30 cellular contexts compared by ENCODE assay signal in genomic region chr22:41932353-41932752, GRCh38. TPM values are rescaled to one million over a fixed set of nuclear protein-coding genes. Genes with fewer than 3 reads are reported as not detected.
DNase-seq lines count a peak whose midpoint lies in the region; ATAC-seq, FAIRE-seq and TF ChIP-seq lines count a peak whose summit lies in the region.
"Had no signal": no experiment of that assay in that cellular context is flagged by ENCODE, and none has a peak within 500 bp of the region (broad histone marks: within the 10 kb centered on the region; RNA-seq: fewer than 3 reads in every experiment).

No MANE protein-coding gene starts in this region.

- no peak overlapping the region for H2BK120ac ChIP-seq in trophoblast cell (ENCODE audit: insufficient read depth, low read length, poor library complexity)

- no peaks in the 10 kb centered on the region for H3K9me3 ChIP-seq in BLaER1 treated with 17β-estradiol and CSF1 and Interleukin-3, amounts not matched to agents 10 nM and 100 nM (replicated peaks in 1 of 11)
- no peaks in the 10 kb centered on the region for H3K9me3 ChIP-seq in HEK293 (ENCODE audit: control insufficient read depth, insufficient read depth, low read depth, low read length)
- no peaks in the 10 kb centered on the region for H3K9me3 ChIP-seq in GM12878 (replicated peaks; ENCODE audit: control insufficient read depth, insufficient read depth, low read length)
- peaks cover 3% of the 10 kb centered on the region for H3K9me3 ChIP-seq in trophoblast cell (ENCODE audit: insufficient read depth, low read depth, low read length)
- H3K9me3 ChIP-seq: tibial nerve had no signal

- WGBS in GM12878 (ENCODE audit: insufficient coverage, insufficient replicate concordance, low lambda C conversion rate, missing lambda C conversion rate), result 83% methylated on average over 12 of the region's 12 CpGs
- WGBS in trophoblast cell (ENCODE audit: extremely low coverage, insufficient coverage, insufficient read length), result no CpG with 5 or more reads among the region's 12 CpGs

- no peak overlapping the region for H4K8ac ChIP-seq in trophoblast cell (ENCODE audit: low read depth, low read length)

- no peaks in the 10 kb centered on the region for H3K79me1 ChIP-seq in trophoblast cell (ENCODE audit: low read length)

- peaks cover 0 to 46% (median 10%) of the 10 kb centered on the region in 11 experiments; a peak in 7 of 22 replicates for H4K20me1 ChIP-seq in BLaER1 treated with 17β-estradiol and CSF1 and Interleukin-3, amounts not matched to agents 10 nM and 100 nM
- H4K20me1 ChIP-seq in GM12878 (ENCODE audit: control insufficient read depth, insufficient read depth), result no peaks in the 10 kb centered on the region

- TF ChIP-seq CTCF in HEK293 (tag by site-specific recombination; IDR thresholded peaks at IDR 0.05) (no peak), GM12878 (IDR thresholded peaks at IDR 0.05 in 2 of 3, conservative IDR thresholded peaks at IDR 0.05 in 1 of 3; ENCODE audit: control insufficient read depth in 2 of 3, extremely low read depth in 1 of 3, insufficient read depth in 1 of 3, low read depth in 3 of 3, low read length in 3 of 3) (no peak)

- peak overlapping the region; percentile 31 for H4K12ac ChIP-seq in trophoblast cell (ENCODE audit: low read depth, low read length)

- peaks cover 57 to 100% (median 100%) of the 10 kb centered on the region in 10 experiments for H3K4me1 ChIP-seq in BLaER1 treated with 17β-estradiol and CSF1 and Interleukin-3, amounts not matched to agents 10 nM and 100 nM
- H3K4me1 ChIP-seq in HEK293 (ENCODE audit: control insufficient read depth, insufficient read depth, low read length) (no peaks in the 10 kb centered on the region; the same call in 1 of the 2 replicates), GM12878 (ENCODE audit: control insufficient read depth, insufficient read depth, low read length) (peaks cover 83% of the 10 kb centered on the region), trophoblast cell (ENCODE audit: control insufficient read depth in 1 of 2, insufficient read depth in 2 of 2, low read length in 2 of 2) (no peaks in the 10 kb centered on the region)
- H3K4me1 ChIP-seq: parathyroid adenoma, tibial nerve had no signal

- DNase-seq in GM12878 (ENCODE audit: low read depth, low spot score) (no peak), trophoblast cell (no peak), mesenteric fat pad (ENCODE audit: low spot score) (no peak), DMS79 treated with DMSO at 0.1 percent for 48 hours (lab: John Stamatoyannopoulos, UW) (no peak)
- DNase-seq: activated CD4-positive, alpha-beta memory T cell treated with anti-CD3 and anti-CD28 coated beads, Interleukin-2, amount 10 ng/mL, durations not matched to agents 7 days and 5 days; activated CD8-positive, alpha-beta memory T cell treated with anti-CD3 and anti-CD28 coated beads, Interleukin-2, amount 50 U/mL, for 48 hours; activated naive CD4-positive, alpha-beta T cell treated with Interleukin-2 at 50 U/mL for 16 hours; central memory CD4-positive, alpha-beta T cell; EL; GM23248; immature natural killer cell; IMR-90; left cardiac atrium; NCI-H1092; NCI-H1694 treated with DMSO at 0.1 percent for 48 hours; NCI-H2171; NCI-H510A; OCI-M1; retina had no signal

- H3K9ac ChIP-seq in BLaER1 treated with 17β-estradiol and CSF1 and Interleukin-3, amounts not matched to agents 10 nM and 100 nM, result peak overlapping the region in 8 of 11 experiments; percentile 27 to 71 (median 64); a peak in 14 of 22 replicates
- H3K9ac ChIP-seq in GM12878 (ENCODE audit: control insufficient read depth, insufficient read depth, low read length), result no peak overlapping the region
- no peak overlapping the region for H3K9ac ChIP-seq in trophoblast cell (ENCODE audit: low read length)
- H3K9ac ChIP-seq: GM23248, parathyroid adenoma had no signal

- H3K27ac ChIP-seq in BLaER1 treated with 17β-estradiol and CSF1 and Interleukin-3, amounts not matched to agents 10 nM and 100 nM, result peak overlapping the region in 8 of 11 experiments; percentile 18 to 81 (median 72); a peak in 15 of 22 replicates
- H3K27ac ChIP-seq in HEK293 (ENCODE audit: extremely low read depth, low read depth, low read length) (peak overlapping the region; percentile 28; the same call in 1 of the 2 replicates), GM12878 (ENCODE audit: control insufficient read depth, insufficient read depth) (peak overlapping the region; percentile 92), trophoblast cell (ENCODE audit: low read depth, low read length) (no peak overlapping the region)
- H3K27ac ChIP-seq: GM23248, parathyroid adenoma, SK-N-MC, skin epidermis, tibial nerve had no signal

- no peak overlapping the region for H3K4me3 ChIP-seq in BLaER1 treated with 17β-estradiol and CSF1 and Interleukin-3, amounts not matched to agents 10 nM and 100 nM
- no peak overlapping the region for H3K4me3 ChIP-seq in HEK293 (ENCODE audit: low read depth, low read length)
- no peak overlapping the region for H3K4me3 ChIP-seq in GM12878
- no peak overlapping the region for H3K4me3 ChIP-seq in trophoblast cell (ENCODE audit: low read depth, low read length)
- H3K4me3 ChIP-seq: GM23248, lung, SK-N-MC, skin epidermis, tibial nerve had no signal

- no peak for ATAC-seq in GM12878
- ATAC-seq in GM18868 (IDR thresholded peaks at IDR 0.05; ENCODE audit: unreplicated experiment), result no peak
- no peak for ATAC-seq in GM21381 (IDR thresholded peaks at IDR 0.05; ENCODE audit: unreplicated experiment)
- ATAC-seq: left cardiac atrium had no signal

- H3K79me2 ChIP-seq in GM12878 (ENCODE audit: control insufficient read depth, insufficient read depth, low read length) (peaks cover 3% of the 10 kb centered on the region), trophoblast cell (ENCODE audit: control insufficient read depth, insufficient read depth, low read length, poor library complexity) (no peaks in the 10 kb centered on the region)
- H3K79me2 ChIP-seq: parathyroid adenoma had no signal

- no peak for TF ChIP-seq RAD21 in GM12878 (IDR thresholded peaks at IDR 0.05; ENCODE audit: insufficient read depth, low read depth, low read length)

- POLR2A ChIA-PET in HEK293 (lab: Yijun Ruan, JAX), result no interaction called here
- POLR2A ChIA-PET in GM12878 (lab: Charles Lee), result interaction anchor here (0.5 to 12.6 kb wide), 4 partner anchors 11 to 180 kb away, joined by 3 to 599 read pairs (median 4); partner anchors contain the start of genes SHISA8 and TNFRSF13C

- peak overlapping the region in 10 of 11 experiments; percentile 36 to 99 (median 88); a peak in 21 of 22 replicates for H3K4me2 ChIP-seq in BLaER1 treated with 17β-estradiol and CSF1 and Interleukin-3, amounts not matched to agents 10 nM and 100 nM
- no peak overlapping the region for H3K4me2 ChIP-seq in GM12878 (ENCODE audit: control insufficient read depth, insufficient read depth)
- no peak overlapping the region for H3K4me2 ChIP-seq in trophoblast cell (ENCODE audit: low read length)

- peak; percentile 61 for TF ChIP-seq POLR2A in GM12878 (IDR thresholded peaks at IDR 0.05; ENCODE audit: low read depth, low read length)

- SMC1A ChIA-PET in GM12878 (lab: Charles Lee; ENCODE audit: uncharacterized antibody, unreplicated experiment), result interaction anchor here (1.1 to 2.3 kb wide), 3 partner anchors 8 to 70 kb away, joined by 3 to 13 read pairs (median 3); no protein-coding TSS in a partner anchor

- no peak overlapping the region for H4K91ac ChIP-seq in trophoblast cell (ENCODE audit: low read depth, low read length)

- H2BK12ac ChIP-seq in trophoblast cell (ENCODE audit: low read length), result no peak overlapping the region

- CTCF ChIA-PET in HEK293 (lab: Yijun Ruan, JAX) (interaction anchor here (0.5 to 0.8 kb wide), 2 partner anchors 236 to 238 kb away, joined by 3 read pairs; no protein-coding TSS in a partner anchor), GM12878 (lab: Yijun Ruan, JAX) (interaction anchor here (0.9 to 1.1 kb wide), 3 partner anchors 9 to 13 kb away, joined by 3 to 5 read pairs (median 3); no protein-coding TSS in a partner anchor)

- H3K23ac ChIP-seq in trophoblast cell (ENCODE audit: low read length), result no peak overlapping the region

- FAIRE-seq in GM12878 (lab: Jason Lieb, UNC), result no peak

- TF ChIP-seq EP300 in GM12878 (IDR thresholded peaks at IDR 0.05; ENCODE audit: borderline replicate concordance in 1 of 2, control insufficient read depth in 1 of 2, low read depth in 2 of 2, low read length in 2 of 2), result no peak

- no peak overlapping the region for H2AK5ac ChIP-seq in trophoblast cell (ENCODE audit: low read length)

- no peak overlapping the region for H2AFZ ChIP-seq in GM12878 (ENCODE audit: control insufficient read depth, low read depth, low read length)
- H2AFZ ChIP-seq in trophoblast cell (ENCODE audit: insufficient read depth, low read length, poor library complexity), result no peak overlapping the region
- H2AFZ ChIP-seq: GM23248, parathyroid adenoma had no signal

- intact Hi-C loops in GM12878 (cut with micrococcal nuclease; ENCODE audit: unreplicated experiment), result no loop called here

- BruUV-seq in GM12878 (replicated peaks; lab: Mats Ljungman, UMichigan), result no TSS peak

- peaks cover 0 to 44% (median 0%) of the 10 kb centered on the region in 11 experiments; a peak in 6 of 22 replicates for H3K27me3 ChIP-seq in BLaER1 treated with 17β-estradiol and CSF1 and Interleukin-3, amounts not matched to agents 10 nM and 100 nM
- H3K27me3 ChIP-seq in GM12878 (replicated peaks in 1 of 2; ENCODE audit: control insufficient read depth in 2 of 2, insufficient read depth in 2 of 2, low read length in 1 of 2) (no peaks in the 10 kb centered on the region), trophoblast cell (ENCODE audit: insufficient read depth, low read length) (no peaks in the 10 kb centered on the region)

- H2BK5ac ChIP-seq in trophoblast cell (ENCODE audit: low read depth, low read length, poor library complexity), result no peak overlapping the region

- RAD21 ChIA-PET in GM12878 (lab: Charles Lee; ENCODE audit: unreplicated experiment), result interaction anchor here (1.0 to 2.5 kb wide), 4 partner anchors 8 to 70 kb away, joined by 3 to 13 read pairs (median 4); no protein-coding TSS in a partner anchor

- H3K36me3 ChIP-seq in BLaER1 treated with 17β-estradiol and CSF1 and Interleukin-3, amounts not matched to agents 10 nM and 100 nM, result peaks cover 0 to 6% (median 0%) of the 10 kb centered on the region in 11 experiments; a peak in 4 of 22 replicates
- H3K36me3 ChIP-seq in HEK293 (ENCODE audit: control insufficient read depth in 2 of 2, insufficient read depth in 1 of 2, low read length in 2 of 2) (peaks cover 14 to 52% of the 10 kb centered on the region in 2 experiments; a peak in 2 of 3 replicates), GM12878 (ENCODE audit: control insufficient read depth in 2 of 2, insufficient read depth in 2 of 2, low read length in 1 of 2) (peaks cover 0 to 7% of the 10 kb centered on the region in 2 experiments; a peak in 3 of 4 replicates), trophoblast cell (ENCODE audit: control insufficient read depth in 1 of 2, insufficient read depth in 2 of 2, low read length in 2 of 2) (peaks cover 0 to 6% of the 10 kb centered on the region in 2 experiments)
- H3K36me3 ChIP-seq: tibial nerve had no signal

- no peak overlapping the region for H3K18ac ChIP-seq in trophoblast cell (ENCODE audit: low read length)

- no peak overlapping the region for H3K14ac ChIP-seq in trophoblast cell (ENCODE audit: low read length)

- H3K4ac ChIP-seq in trophoblast cell (ENCODE audit: low read depth, low read length), result no peak overlapping the region

- in situ Hi-C loops in GM12878 (cut with MboI), result no loop called here

RNA-seq across cellular contexts. Expression of gene TNFRSF13C, which starts 5.7 kb away (rescaled TPM):
- 79.9 and 82.3 TPM in 2 replicates for total RNA-seq in GM12878 (2013; cell fraction: nucleolus; rRNA removed)
- total RNA-seq in GM12878 (2014; rRNA removed) (35.9 and 37.6 TPM in 2 replicates), GM12878 (2014; rRNA removed; fragmentation: Illumina TruSeq; extraction: Trizol) (22.3 and 23.2 TPM in 2 replicates), GM12878 (2021) (90.1 and 91.4 TPM in 2 replicates), mesenteric fat pad (0.19 TPM)
- polyA plus RNA-seq in GM12878 (2011; ENCODE audit: low read depth), result 30.0 TPM
- polyA plus RNA-seq in GM12878 (2011; rRNA removed) (9.7 and 16.4 TPM in 2 replicates), GM12878 (2014; fragmentation: Illumina TruSeq; extraction: Trizol) (20.6 and 26.9 TPM in 2 replicates), GM12878 (2014; fragmentation: Nextera tagmentation; extraction: Ambion mirVana) (1 to 10 TPM; 6.9 to 9.6 TPM), GM12878 (2014; rRNA removed) (42.3 and 43.0 TPM in 2 replicates), GM12878 (2016; fragmentation: Nextera tagmentation; extraction: Ambion mirVana) (10 to 100 TPM; 26.6 to 30.4 TPM)
- polyA plus RNA-seq in GM12878 (2011; cell fraction: cytosol; rRNA removed), result 18.3 and 19.9 TPM in 2 replicates
- polyA plus RNA-seq in GM12878 (2011; cell fraction: nucleus; rRNA removed), result 43.6 and 44.2 TPM in 2 replicates
- 50.9 and 59.0 TPM in 2 replicates for polyA plus RNA-seq in GM12878 (2012)
- polyA minus RNA-seq in GM12878 (2011; rRNA and poly(A)+ RNA removed), result 24.8 and 41.5 TPM in 2 replicates
- polyA minus RNA-seq in GM12878 (2011; cell fraction: cytosol; rRNA and poly(A)+ RNA removed), result 20.1 and 23.4 TPM in 2 replicates
- 12.0 and 20.7 TPM in 2 replicates for polyA minus RNA-seq in GM12878 (2011; cell fraction: nucleus; rRNA and poly(A)+ RNA removed)
- 0.36 and 0.38 TPM in 2 replicates for polyA plus RNA-seq in trophoblast cell (2013)
- polyA plus RNA-seq: immature natural killer cell had no signal

RNA-seq across cellular contexts. Expression of gene CENPM, which starts 14.6 kb away (rescaled TPM):
- total RNA-seq in GM12878 (2013; cell fraction: nucleolus; rRNA removed), result 125 and 139 TPM in 2 replicates
- total RNA-seq in GM12878 (2014; rRNA removed), result 145 and 158 TPM in 2 replicates
- total RNA-seq in GM12878 (2014; rRNA removed; fragmentation: Illumina TruSeq; extraction: Trizol), result 45.3 and 53.0 TPM in 2 replicates
- total RNA-seq in GM12878 (2021), result 81.6 and 84.4 TPM in 2 replicates
- 21.9 TPM for polyA plus RNA-seq in GM12878 (2011; ENCODE audit: low read depth)
- polyA plus RNA-seq in GM12878 (2011; rRNA removed), result 26.6 and 67.9 TPM in 2 replicates
- 113 and 161 TPM in 2 replicates for polyA plus RNA-seq in GM12878 (2011; cell fraction: cytosol; rRNA removed)
- polyA plus RNA-seq in GM12878 (2011; cell fraction: nucleus; rRNA removed), result 245 and 256 TPM in 2 replicates
- 42.1 and 48.8 TPM in 2 replicates for polyA plus RNA-seq in GM12878 (2012)
- polyA plus RNA-seq in GM12878 (2014; fragmentation: Illumina TruSeq; extraction: Trizol), result 9.8 and 38.9 TPM in 2 replicates
- polyA plus RNA-seq in GM12878 (2014; fragmentation: Nextera tagmentation; extraction: Ambion mirVana), result 10 to 100 TPM; 36.7 to 62.3 TPM
- 126 and 148 TPM in 2 replicates for polyA plus RNA-seq in GM12878 (2014; rRNA removed)
- 100 to 1,000 TPM; 177 to 212 TPM for polyA plus RNA-seq in GM12878 (2016; fragmentation: Nextera tagmentation; extraction: Ambion mirVana)
- 70.4 and 125 TPM in 2 replicates for polyA minus RNA-seq in GM12878 (2011; rRNA and poly(A)+ RNA removed)
- 28.6 and 42.6 TPM in 2 replicates for polyA minus RNA-seq in GM12878 (2011; cell fraction: cytosol; rRNA and poly(A)+ RNA removed)
- 82.8 and 123 TPM in 2 replicates for polyA minus RNA-seq in GM12878 (2011; cell fraction: nucleus; rRNA and poly(A)+ RNA removed)
- polyA plus RNA-seq in trophoblast cell (2013), result 17.4 and 17.7 TPM in 2 replicates
- total RNA-seq in mesenteric fat pad, result not detected

RNA-seq across cellular contexts. Expression of gene SHISA8, which starts 17.5 kb away (rescaled TPM):
- total RNA-seq in GM12878 (2013; cell fraction: nucleolus; rRNA removed), result 10.3 and 11.3 TPM in 2 replicates
- total RNA-seq in GM12878 (2014; rRNA removed), result 3.6 and 6.8 TPM in 2 replicates
- total RNA-seq in GM12878 (2014; rRNA removed; fragmentation: Illumina TruSeq; extraction: Trizol), result 0.22 and 0.28 TPM in 2 replicates
- 8.6 and 10.1 TPM in 2 replicates for total RNA-seq in GM12878 (2021)
- polyA plus RNA-seq in GM12878 (2011; ENCODE audit: low read depth), result 0.26 TPM
- polyA plus RNA-seq in GM12878 (2011; rRNA removed), result 0.06 and 0.08 TPM in 2 replicates
- 0.03 and 0.33 TPM in 2 replicates for polyA plus RNA-seq in GM12878 (2011; cell fraction: cytosol; rRNA removed)
- 2.4 and 3.6 TPM in 2 replicates for polyA plus RNA-seq in GM12878 (2011; cell fraction: nucleus; rRNA removed)
- polyA plus RNA-seq in GM12878 (2012), result 3.6 and 5.2 TPM in 2 replicates
- 0.06 TPM in 1 of 2 replicates, not detected in the other for polyA plus RNA-seq in GM12878 (2014; fragmentation: Illumina TruSeq; extraction: Trizol)
- under 1 TPM; 0.13 to 0.40 TPM for polyA plus RNA-seq in GM12878 (2014; fragmentation: Nextera tagmentation; extraction: Ambion mirVana)
- 5.9 and 6.5 TPM in 2 replicates for polyA plus RNA-seq in GM12878 (2014; rRNA removed)
- polyA plus RNA-seq in GM12878 (2016; fragmentation: Nextera tagmentation; extraction: Ambion mirVana), result under 1 TPM; 0.20 to 0.27 TPM
- polyA minus RNA-seq in GM12878 (2011; rRNA and poly(A)+ RNA removed), result not detected in 2 replicates
- polyA minus RNA-seq in GM12878 (2011; cell fraction: cytosol; rRNA and poly(A)+ RNA removed), result not detected in 2 replicates
- 0.29 TPM in 1 of 2 replicates, not detected in the other for polyA minus RNA-seq in GM12878 (2011; cell fraction: nucleus; rRNA and poly(A)+ RNA removed)
- 0.31 and 0.43 TPM in 2 replicates for polyA plus RNA-seq in trophoblast cell (2013)
- not detected for total RNA-seq in mesenteric fat pad
- total RNA-seq: activated CD4-positive, alpha-beta memory T cell treated with anti-CD3 and anti-CD28 coated beads, Interleukin-2, amount 10 ng/mL, durations not matched to agents 7 days and 5 days; GM23248; IMR-90; T-helper 2 cell treated with Interferon-gamma antibody and Interleukin-4, amounts not matched to agents 100 ng/mL and 5 ng/mL, for 36 hours had no signal
- polyA plus RNA-seq: adipose tissue, GM23248, immature natural killer cell, IMR-90 had no signal

RNA-seq across cellular contexts. Expression of gene SEPTIN3, which starts 36.9 kb away (rescaled TPM):
- total RNA-seq in GM12878 (2013; cell fraction: nucleolus; rRNA removed), result 1.1 and 1.5 TPM in 2 replicates
- total RNA-seq in GM12878 (2014; rRNA removed) (1.1 and 1.5 TPM in 2 replicates), GM12878 (2014; rRNA removed; fragmentation: Illumina TruSeq; extraction: Trizol) (1.3 and 1.4 TPM in 2 replicates), GM12878 (2021) (1.7 and 1.9 TPM in 2 replicates), mesenteric fat pad (0.55 TPM)
- polyA plus RNA-seq in GM12878 (2011; ENCODE audit: low read depth), result 0.22 TPM
- polyA plus RNA-seq in GM12878 (2011; rRNA removed) (0.43 and 0.52 TPM in 2 replicates), GM12878 (2014; fragmentation: Illumina TruSeq; extraction: Trizol) (3.1 TPM in 2 replicates), GM12878 (2014; fragmentation: Nextera tagmentation; extraction: Ambion mirVana) (under 1 TPM; 0.39 to 0.60 TPM), GM12878 (2014; rRNA removed) (1.5 and 1.8 TPM in 2 replicates), GM12878 (2016; fragmentation: Nextera tagmentation; extraction: Ambion mirVana) (under 1 TPM; 0.05 to 0.15 TPM)
- 0.28 and 0.31 TPM in 2 replicates for polyA plus RNA-seq in GM12878 (2011; cell fraction: cytosol; rRNA removed)
- polyA plus RNA-seq in GM12878 (2011; cell fraction: nucleus; rRNA removed), result 0.59 and 0.82 TPM in 2 replicates
- 0.49 and 1.3 TPM in 2 replicates for polyA plus RNA-seq in GM12878 (2012)
- polyA minus RNA-seq in GM12878 (2011; rRNA and poly(A)+ RNA removed), result 0.52 and 0.73 TPM in 2 replicates
- not detected in 2 replicates for polyA minus RNA-seq in GM12878 (2011; cell fraction: cytosol; rRNA and poly(A)+ RNA removed)
- 0.19 and 0.36 TPM in 2 replicates for polyA minus RNA-seq in GM12878 (2011; cell fraction: nucleus; rRNA and poly(A)+ RNA removed)
- polyA plus RNA-seq in trophoblast cell (2013), result 4.4 TPM in 2 replicates
- total RNA-seq: GM23248 had no signal
- polyA plus RNA-seq: immature natural killer cell had no signal

Comparison
In these comparisons a context has a peak if more than half of its experiments do, and no peak if none do; other contexts are left out.
1. H3K4me2 ChIP-seq: peak in BLaER1 treated with 17β-estradiol and CSF1 and Interleukin-3, amounts not matched to agents 10 nM and 100 nM (10 of 11); none in GM12878 (single experiment) and trophoblast cell (single experiment).
2. H3K9ac ChIP-seq: peak in BLaER1 treated with 17β-estradiol and CSF1 and Interleukin-3, amounts not matched to agents 10 nM and 100 nM (8 of 11); none in GM12878 (single experiment) and trophoblast cell (single experiment).
3. RNA of gene TNFRSF13C, which starts 5.7 kb away (total RNA-seq): 22.3 to 91.4 TPM in GM12878; 0.19 TPM in mesenteric fat pad (single experiment); every median in the first group is over 10 times any median in the second.
4. RNA of gene CENPM, which starts 14.6 kb away (total RNA-seq): 45.3 to 158 TPM in GM12878; not detected in mesenteric fat pad (single experiment); every median in the first group is over 10 times any median in the second.